ENCODE assay signal across 8 cellular contexts in the genomic region with DNA sequence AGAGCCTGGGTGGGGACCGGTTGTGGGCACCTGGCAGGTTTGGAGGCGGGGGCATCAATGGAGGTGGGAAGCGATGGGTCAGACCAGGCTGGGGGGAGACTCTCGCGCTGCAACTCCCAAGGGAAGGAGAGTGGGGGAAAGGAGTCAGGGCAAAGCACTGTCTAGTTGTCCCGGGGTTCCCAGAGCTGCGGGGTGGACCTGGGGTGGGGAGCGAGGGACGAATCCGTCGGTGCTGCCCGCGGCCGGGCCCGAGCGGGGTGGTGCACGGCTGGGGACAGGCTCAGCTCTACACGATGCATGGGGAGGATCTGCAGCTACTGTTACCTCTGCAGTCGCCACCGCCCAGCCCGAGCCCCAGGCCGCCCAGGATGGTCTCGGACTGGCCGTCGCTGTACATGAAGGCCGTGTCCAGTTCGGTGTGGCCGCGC. TPM values are rescaled to one million over a fixed set of nuclear protein-coding genes. Genes with fewer than 3 reads are reported as not detected.
DNase-seq lines count a peak whose midpoint lies in the region; ATAC-seq and TF ChIP-seq lines count a peak whose summit lies in the region.

No MANE protein-coding gene starts in this region.

- CTCF ChIA-PET in activated CD4-positive, alpha-beta memory T cell treated with anti-CD3 and anti-CD28 coated beads for 36 hours (lab: Charles Lee), result interaction anchor here (0.6 to 1.6 kb wide), 4 partner anchors 23 to 112 kb away, joined by 3 read pairs; partner anchors contain the start of gene AKR7A3

- peak overlapping the region; percentile 78 for H3K4me3 ChIP-seq in rectal smooth muscle tissue (ENCODE audit: low read length)

- POLR2A ChIA-PET in activated CD4-positive, alpha-beta memory T cell treated with anti-CD3 and anti-CD28 coated beads for 36 hours (lab: Charles Lee), result no interaction called here

- ATAC-seq in GM18505 (IDR thresholded peaks at IDR 0.05; ENCODE audit: unreplicated experiment), result peak; percentile 7
- peak; percentile 7 for ATAC-seq in HG03103 (IDR thresholded peaks at IDR 0.05; ENCODE audit: low read depth, unreplicated experiment)
- no peak for ATAC-seq in GM19467 (IDR thresholded peaks at IDR 0.05; ENCODE audit: unreplicated experiment)

- H3K27me3 Mint-ChIP-seq in activated CD4-positive, alpha-beta memory T cell treated with anti-CD3 and anti-CD28 coated beads for 36 hours, result no peaks in the 10 kb centered on the region

- peak overlapping the region; percentile 5 for H3K9ac ChIP-seq in rectal smooth muscle tissue (ENCODE audit: low read length)

- no peak for TF ChIP-seq POLR2A in GM18505 (IDR thresholded peaks at IDR 0.05; ENCODE audit: borderline replicate concordance, extremely low read depth, insufficient read depth, insufficient read length)

- intact Hi-C loops in activated CD4-positive, alpha-beta memory T cell treated with anti-CD3 and anti-CD28 coated beads for 36 hours (cut with micrococcal nuclease), result no loop called here

- H3K36me3 Mint-ChIP-seq in activated CD4-positive, alpha-beta memory T cell treated with anti-CD3 and anti-CD28 coated beads for 36 hours, result peaks cover 10% of the 10 kb centered on the region

- no peaks in the 10 kb centered on the region for H3K27me3 ChIP-seq in rectal smooth muscle tissue (ENCODE audit: control insufficient read depth, insufficient read depth, low read length)

- H3K4me3 Mint-ChIP-seq in activated CD4-positive, alpha-beta memory T cell treated with anti-CD3 and anti-CD28 coated beads for 36 hours, result peak overlapping the region; percentile 79

- H3K4me1 Mint-ChIP-seq in activated CD4-positive, alpha-beta memory T cell treated with anti-CD3 and anti-CD28 coated beads for 36 hours (ENCODE audit: low read depth), result peaks cover 35% of the 10 kb centered on the region

- no peaks in the 10 kb centered on the region for H3K9me3 Mint-ChIP-seq in activated CD4-positive, alpha-beta memory T cell treated with anti-CD3 and anti-CD28 coated beads for 36 hours

- peaks cover 6% of the 10 kb centered on the region for H3K36me3 ChIP-seq in rectal smooth muscle tissue (ENCODE audit: control insufficient read depth, insufficient read depth, low read length)

- peaks cover 6% of the 10 kb centered on the region for H3K4me1 ChIP-seq in rectal smooth muscle tissue (ENCODE audit: control insufficient read depth, insufficient read depth, low read length)

- DNase-seq in activated CD4-positive, alpha-beta memory T cell treated with anti-CD3 and anti-CD28 coated beads for 36 hours, result peak; percentile 26
- DNase-seq in germinal center (ENCODE audit: low spot score) (peak; percentile 38), NCI-H510A treated with DMSO at 0.1 percent for 48 hours (lab: John Stamatoyannopoulos, UW) (no peak), OCI-M2 (lab: John Stamatoyannopoulos, UW; ENCODE audit: unreplicated experiment) (no peak)

- peak overlapping the region; percentile 38 for H3K27ac ChIP-seq in rectal smooth muscle tissue (ENCODE audit: low read depth, low read length)

- no peak overlapping the region for H3K27ac Mint-ChIP-seq in activated CD4-positive, alpha-beta memory T cell treated with anti-CD3 and anti-CD28 coated beads for 36 hours

RNA-seq across cellular contexts. Expression of gene AKR7A2, which starts 0.4 kb away (rescaled TPM):
- 10 to 100 TPM; 45.5 to 49.4 TPM for total RNA-seq in activated CD4-positive, alpha-beta memory T cell treated with anti-CD3 and anti-CD28 coated beads for 36 hours

RNA-seq across cellular contexts. Expression of gene SLC66A1, which starts 0.6 kb away (rescaled TPM):
- 1 to 10 TPM; 6.8 to 7.9 TPM for total RNA-seq in activated CD4-positive, alpha-beta memory T cell treated with anti-CD3 and anti-CD28 coated beads for 36 hours

RNA-seq across cellular contexts. Expression of gene AKR7A3, which starts 22.9 kb away (rescaled TPM):
- total RNA-seq in activated CD4-positive, alpha-beta memory T cell treated with anti-CD3 and anti-CD28 coated beads for 36 hours, result under 1 TPM; 0.80 to 0.88 TPM

RNA-seq across cellular contexts. Expression of gene MRTO4, which starts 59.9 kb away (rescaled TPM):
- total RNA-seq in activated CD4-positive, alpha-beta memory T cell treated with anti-CD3 and anti-CD28 coated beads for 36 hours, result 10 to 100 TPM; 83.0 to 83.8 TPM

Comparison
In these comparisons a context has a peak if more than half of its experiments do, and no peak if none do; other contexts are left out.
1. DNase-seq: peak in activated CD4-positive, alpha-beta memory T cell treated with anti-CD3 and anti-CD28 coated beads for 36 hours (single experiment) and germinal center (single experiment); none in NCI-H510A treated with DMSO at 0.1 percent for 48 hours (single experiment) and OCI-M2 (single experiment).